ENCODE assay signal across 9 cellular contexts in the genomic region with DNA sequence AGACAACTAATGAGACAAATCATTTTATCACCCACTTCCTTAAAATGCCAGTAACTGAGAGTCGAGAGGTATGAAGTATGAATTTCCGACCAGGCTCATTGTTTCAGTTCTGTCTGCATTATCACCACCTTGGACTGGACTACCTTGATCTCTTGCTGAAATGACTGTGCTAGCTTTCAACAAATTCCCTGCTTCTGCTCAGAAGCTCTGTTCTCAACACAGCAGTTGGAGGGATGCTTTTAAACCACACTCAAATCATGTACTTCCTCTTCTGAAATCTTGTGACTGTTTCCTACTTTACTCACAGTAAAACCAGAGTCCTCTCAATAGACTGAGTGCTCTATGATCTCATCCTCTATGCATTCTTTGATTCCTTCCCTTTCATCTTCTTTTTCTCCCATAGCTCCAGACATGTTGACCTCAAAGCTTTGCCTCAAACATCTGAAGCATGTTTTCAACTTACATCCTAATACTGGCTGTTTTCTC.
DNase-seq lines count a peak whose midpoint lies in the region; ATAC-seq and TF ChIP-seq lines count a peak whose summit lies in the region.
"Had no signal": no experiment of that assay in that cellular context is flagged by ENCODE, and none has a peak within 500 bp of the region (broad histone marks: within the 10 kb centered on the region; RNA-seq: fewer than 3 reads in every experiment).

No MANE protein-coding gene starts in this region.

- no peaks in the 10 kb centered on the region for H3K36me3 Mint-ChIP-seq in chondrocyte (ENCODE audit: low read depth)
- no peaks in the 10 kb centered on the region for H3K36me3 Mint-ChIP-seq in stimulated activated memory B cell treated with anti-CD40 and anti-IgM and Interleukin-4, amounts not matched to agents 10 μg/mL and 1 μg/mL and 100 μg/mL, for 72 hours

- no peak overlapping the region for H3K4me3 Mint-ChIP-seq in chondrocyte (ENCODE audit: unreplicated experiment)
- no peak overlapping the region for H3K4me3 Mint-ChIP-seq in stimulated activated memory B cell treated with anti-CD40 and anti-IgM and Interleukin-4, amounts not matched to agents 10 μg/mL and 1 μg/mL and 100 μg/mL, for 72 hours

- H3K4me1 Mint-ChIP-seq in chondrocyte (ENCODE audit: low read depth) = peaks cover 7% of the 10 kb centered on the region
- H3K4me1 Mint-ChIP-seq in stimulated activated memory B cell treated with anti-CD40 and anti-IgM and Interleukin-4, amounts not matched to agents 10 μg/mL and 1 μg/mL and 100 μg/mL, for 72 hours = no peaks in the 10 kb centered on the region

- H3K27ac Mint-ChIP-seq in chondrocyte (ENCODE audit: unreplicated experiment) = peak overlapping the region; percentile 50
- H3K27ac Mint-ChIP-seq in stimulated activated memory B cell treated with anti-CD40 and anti-IgM and Interleukin-4, amounts not matched to agents 10 μg/mL and 1 μg/mL and 100 μg/mL, for 72 hours = no peak overlapping the region

- no peak for TF ChIP-seq CTCF in chondrocyte (IDR thresholded peaks at IDR 0.05)

- H3K27me3 Mint-ChIP-seq in chondrocyte (ENCODE audit: low read depth) = peaks cover 3% of the 10 kb centered on the region
- no peaks in the 10 kb centered on the region for H3K27me3 Mint-ChIP-seq in stimulated activated memory B cell treated with anti-CD40 and anti-IgM and Interleukin-4, amounts not matched to agents 10 μg/mL and 1 μg/mL and 100 μg/mL, for 72 hours

- ATAC-seq in HG03159 (IDR thresholded peaks at IDR 0.05; ENCODE audit: unreplicated experiment) = peak; percentile 76
- ATAC-seq in stimulated activated memory B cell treated with anti-CD40 and anti-IgM and Interleukin-4, amounts not matched to agents 10 μg/mL and 1 μg/mL and 100 μg/mL, for 72 hours = peak; percentile 80

- no peaks in the 10 kb centered on the region for H3K9me3 Mint-ChIP-seq in chondrocyte (ENCODE audit: low read depth)
- peaks cover 5% of the 10 kb centered on the region for H3K9me3 Mint-ChIP-seq in stimulated activated memory B cell treated with anti-CD40 and anti-IgM and Interleukin-4, amounts not matched to agents 10 μg/mL and 1 μg/mL and 100 μg/mL, for 72 hours

- DNase-seq in DMS53 (lab: John Stamatoyannopoulos, UW) (peak; percentile 19), DMS53 treated with DMSO at 0.1 percent for 48 hours (lab: John Stamatoyannopoulos, UW; ENCODE audit: unreplicated experiment) (no peak), chondrocyte (ENCODE audit: low spot score) (no peak), iPS-NIHi7 (ENCODE audit: extremely low spot score) (no peak), LoVo (ENCODE audit: low spot score) (no peak), NCI-H69 (lab: John Stamatoyannopoulos, UW) (no peak)
- DNase-seq: activated naive CD4-positive, alpha-beta T cell treated with anti-CD3 and anti-CD28 coated beads, Interleukin-2, amount 50 U/mL, for 16 hours had no signal
